In genomic region chr5:151125421-151125820, GRCh38 we compare ENCODE assay signal across 9 cellular contexts. TPM values are rescaled to one million over a fixed set of nuclear protein-coding genes. Genes with fewer than 3 reads are reported as not detected.
DNase-seq lines count a peak whose midpoint lies in the region; ATAC-seq and TF ChIP-seq lines count a peak whose summit lies in the region.
"Had no signal": no experiment of that assay in that cellular context is flagged by ENCODE, and none has a peak within 500 bp of the region (broad histone marks: within the 10 kb centered on the region; RNA-seq: fewer than 3 reads in every experiment).

No MANE protein-coding gene starts in this region.

- TF ChIP-seq POLR2A in esophagus muscularis mucosa (IDR thresholded peaks at IDR 0.05; ENCODE audit: low read depth): no peak

- H3K27ac ChIP-seq in esophagus muscularis mucosa (replicated peaks in 1 of 4): peak overlapping the region in 1 of 4 donors; percentile 1

- H3K36me3 Mint-ChIP-seq in T-helper 17 cell (ENCODE audit: low read depth): peaks cover 24% of the 10 kb centered on the region
- peaks cover 7 to 89% (median 29%) of the 10 kb centered on the region in 3 donors for H3K36me3 Mint-ChIP-seq in naive thymus-derived CD8-positive, alpha-beta T cell

- H3K4me3 ChIP-seq in esophagus muscularis mucosa: no peak overlapping the region
- H3K4me3 ChIP-seq: sigmoid colon had no signal

- no peak for TF ChIP-seq EP300 in esophagus muscularis mucosa (IDR thresholded peaks at IDR 0.05)

- H3K9me3 Mint-ChIP-seq in naive thymus-derived CD8-positive, alpha-beta T cell: no peaks in the 10 kb centered on the region

- intact Hi-C loops in esophagus muscularis mucosa (cut with DNase I): no loop called here

- WGBS in esophagus muscularis mucosa: 75% methylated on average over 7 of the region's 7 CpGs

- TF ChIP-seq CTCF in esophagus muscularis mucosa (IDR thresholded peaks at IDR 0.05): no peak

- no peaks in the 10 kb centered on the region for H3K27me3 Mint-ChIP-seq in T-helper 17 cell
- no peaks in the 10 kb centered on the region for H3K27me3 Mint-ChIP-seq in naive thymus-derived CD8-positive, alpha-beta T cell

- ATAC-seq in GM21576 (IDR thresholded peaks at IDR 0.05; ENCODE audit: unreplicated experiment) (peak; percentile 19), T-helper 17 cell (peak; percentile 32)
- ATAC-seq in naive thymus-derived CD8-positive, alpha-beta T cell: peak; percentile 59 to 79

- H3K4me1 Mint-ChIP-seq in T-helper 17 cell: peaks cover 39% of the 10 kb centered on the region
- H3K4me1 Mint-ChIP-seq in naive thymus-derived CD8-positive, alpha-beta T cell: peaks cover 30 to 67% (median 61%) of the 10 kb centered on the region in 4 donors

- peak overlapping the region; percentile 75 for H3K4me3 Mint-ChIP-seq in T-helper 17 cell
- peak overlapping the region; percentile 27 to 84 (median 67) for H3K4me3 Mint-ChIP-seq in naive thymus-derived CD8-positive, alpha-beta T cell

- H3K9me3 ChIP-seq in T-helper 17 cell (ENCODE audit: control insufficient read depth, low read length, poor library complexity, severe bottlenecking) (no peaks in the 10 kb centered on the region), esophagus muscularis mucosa (no peaks in the 10 kb centered on the region)
- H3K9me3 ChIP-seq: sigmoid colon had no signal

- POLR2A ChIA-PET in naive thymus-derived CD8-positive, alpha-beta T cell (lab: Charles Lee): interaction anchor here (0.7 to 8.5 kb wide), 20 partner anchors 8 to 425 kb away, joined by 3 to 88 read pairs (median 6); partner anchors contain the start of genes ANXA6 and TNIP1

- DNase-seq in GF-D8 (lab: John Stamatoyannopoulos, UW) (peak; percentile 51), T-helper 17 cell (no peak), inferior parietal cortex (ENCODE audit: extremely low spot score) (no peak), esophagus muscularis mucosa (ENCODE audit: extremely low spot score) (no peak), NCI-H2029 (lab: John Stamatoyannopoulos, UW) (no peak), mucosa of gallbladder (ENCODE audit: low spot score) (no peak)
- DNase-seq in naive thymus-derived CD8-positive, alpha-beta T cell: peak in 6 of 10 donors; percentile 16 to 59 (median 40)

- H3K27ac Mint-ChIP-seq in T-helper 17 cell: peak overlapping the region; percentile 95
- H3K27ac Mint-ChIP-seq in naive thymus-derived CD8-positive, alpha-beta T cell: peak overlapping the region; percentile 67 to 98 (median 95)

- no peaks in the 10 kb centered on the region for H3K27me3 ChIP-seq in esophagus muscularis mucosa
- H3K27me3 ChIP-seq: sigmoid colon had no signal

- H3K4me1 ChIP-seq in esophagus muscularis mucosa: peaks cover 21 to 68% (median 63%) of the 10 kb centered on the region in 4 donors

- peaks cover 48 to 98% (median 95%) of the 10 kb centered on the region in 4 donors for H3K36me3 ChIP-seq in esophagus muscularis mucosa

RNA-seq across cellular contexts. Expression of gene ANXA6, which starts 32.2 kb away (rescaled TPM):
- 100 to 1,000 TPM; 258 to 307 TPM for total RNA-seq in T-helper 17 cell
- total RNA-seq in naive thymus-derived CD8-positive, alpha-beta T cell: 100 to 1,000 TPM; 334 to 359 TPM
- 100 to 1,000 TPM; 242 to 318 (median 254) TPM for polyA plus RNA-seq in naive thymus-derived CD8-positive, alpha-beta T cell
- total RNA-seq in esophagus muscularis mucosa: 100 to 1,000 TPM; 232 to 442 (median 374) TPM
- total RNA-seq in mucosa of gallbladder: 153 TPM

RNA-seq across cellular contexts. Expression of gene TNIP1, which starts 44.6 kb away (rescaled TPM):
- 100 to 1,000 TPM; 227 to 245 TPM for total RNA-seq in T-helper 17 cell
- 100 to 1,000 TPM; 138 to 140 TPM for total RNA-seq in naive thymus-derived CD8-positive, alpha-beta T cell
- 10 to 100 TPM; 25.6 to 37.5 (median 29.8) TPM for polyA plus RNA-seq in naive thymus-derived CD8-positive, alpha-beta T cell
- total RNA-seq in esophagus muscularis mucosa: 100 to 1,000 TPM in 3 of 4 donors, 10 to 100 TPM in 1; 91.4 to 136 (median 114) TPM
- 124 TPM for total RNA-seq in mucosa of gallbladder

Comparison
In these comparisons a context has a peak if more than half of its experiments do, and no peak if none do; other contexts are left out.
1. DNase-seq: peak in GF-D8 (single experiment) and naive thymus-derived CD8-positive, alpha-beta T cell (6 of 10); none in T-helper 17 cell (0 of 3), inferior parietal cortex (single experiment), esophagus muscularis mucosa (single experiment), NCI-H2029 (single experiment) and mucosa of gallbladder (single experiment).
2. ATAC-seq: peak in every context shown above with its lines; median percentile 69 in naive thymus-derived CD8-positive, alpha-beta T cell; 32 in T-helper 17 cell; 19 in GM21576.